ENCODE assay signal across 9 cellular contexts in genomic region chr1:77831976-77832695, GRCh38. TPM values are rescaled to one million over a fixed set of nuclear protein-coding genes. Genes with fewer than 3 reads are reported as not detected.
A peak's percentile ranks its signal among the peaks of the same experiment; 100 is the strongest.
DNase-seq lines count a peak whose midpoint lies in the region; ATAC-seq and TF ChIP-seq lines count a peak whose summit lies in the region.
"Had no signal": no experiment of that assay in that cellular context is flagged by ENCODE, and none has a peak within 500 bp of the region (broad histone marks: within the 10 kb centered on the region; RNA-seq: fewer than 3 reads in every experiment).

No MANE protein-coding gene starts in this region.

- peak in 1 of 2 donors; percentile 55 for TF ChIP-seq POLR2A in gastrocnemius medialis (IDR thresholded peaks at IDR 0.05)

- ATAC-seq in Right ventricle myocardium superior (ENCODE audit: poor library complexity) (peak; percentile 52), gastrocnemius medialis (peak; percentile 54 to 69), HG03159 (IDR thresholded peaks at IDR 0.05; ENCODE audit: unreplicated experiment) (no peak)

- in situ Hi-C loops in gastrocnemius medialis (cut with MboI; ENCODE audit: low sequenced_read_pairs in 4 of 4): loop anchor here in 3 of 4 donors (5.0 to 10.0 kb wide), 2 partner anchors 53 to 60 kb away; partner anchors contain the start of gene NEXN (in 2 of the 3)

- no peaks in the 10 kb centered on the region for H3K36me3 ChIP-seq in gastrocnemius medialis

- H3K27me3 ChIP-seq in gastrocnemius medialis: no peaks in the 10 kb centered on the region

- peaks cover 70 to 79% of the 10 kb centered on the region in 2 donors for H3K4me1 ChIP-seq in gastrocnemius medialis

- H3K27ac ChIP-seq in angular gyrus (ENCODE audit: low read depth, low read length) (peak overlapping the region; percentile 75), gastrocnemius medialis (peak overlapping the region; percentile 91 to 100 (median 97))
- H3K27ac ChIP-seq: KMS-11 had no signal

- H3K4me3 ChIP-seq in gastrocnemius medialis: peak overlapping the region; percentile 7 to 20 (median 12)

- no peaks in the 10 kb centered on the region for H3K9me3 ChIP-seq in gastrocnemius medialis

- DNase-seq in EH (ENCODE audit: low read depth) (peak; percentile 88), Right ventricle myocardium superior (no peak), gastrocnemius medialis (peak; percentile 64 to 70), NCI-H2171 (lab: John Stamatoyannopoulos, UW) (no peak), DMS53 (lab: John Stamatoyannopoulos, UW) (no peak), SW 1271 (lab: John Stamatoyannopoulos, UW) (no peak)

- intact Hi-C loops in Right ventricle myocardium superior (cut with DNase I): loop anchor here (5.0 kb wide), 1 partner anchor 60 kb away; no protein-coding TSS in a partner anchor
- intact Hi-C loops in gastrocnemius medialis (cut with DNase I; ENCODE audit: low total_unique reads): loop anchor here (1.0 kb wide), 1 partner anchor 172 kb away; the partner anchor contains the start of gene DNAJB4

- no peak for TF ChIP-seq CTCF in gastrocnemius medialis (IDR thresholded peaks at IDR 0.05 in 4 of 5, conservative IDR thresholded peaks at IDR 0.05 in 1 of 5)

RNA-seq across cellular contexts. Expression of gene MIGA1, which starts 52.7 kb away (rescaled TPM):
- total RNA-seq in Right ventricle myocardium superior: 8.7 TPM
- total RNA-seq in gastrocnemius medialis: 10 to 100 TPM; 15.0 to 21.7 (median 19.2) TPM

RNA-seq across cellular contexts. Expression of gene NEXN, which starts 56.3 kb away (rescaled TPM):
- total RNA-seq in Right ventricle myocardium superior (370 TPM), gastrocnemius medialis (100 to 1,000 TPM; 105 to 297 (median 200) TPM)

Comparison
In these comparisons a context has a peak if more than half of its experiments do, and no peak if none do; other contexts are left out.
1. DNase-seq: peak in EH (single experiment) and gastrocnemius medialis (2 of 2); none in Right ventricle myocardium superior (single experiment), NCI-H2171 (single experiment), DMS53 (single experiment) and SW 1271 (0 of 2).